ENCODE assay signal across 5 cellular contexts in genomic region chr11:91819195-91819594, GRCh38.
"Had no signal": no experiment of that assay in that cellular context is flagged by ENCODE, and none has a peak within 500 bp of the region (broad histone marks: within the 10 kb centered on the region; RNA-seq: fewer than 3 reads in every experiment).

No MANE protein-coding gene starts in this region.

- DNase-seq: GOT3, H7, HCEC 1CT, IMR-90, KBM-7 had no signal
